9 cellular contexts compared by ENCODE assay signal in the genomic region with DNA sequence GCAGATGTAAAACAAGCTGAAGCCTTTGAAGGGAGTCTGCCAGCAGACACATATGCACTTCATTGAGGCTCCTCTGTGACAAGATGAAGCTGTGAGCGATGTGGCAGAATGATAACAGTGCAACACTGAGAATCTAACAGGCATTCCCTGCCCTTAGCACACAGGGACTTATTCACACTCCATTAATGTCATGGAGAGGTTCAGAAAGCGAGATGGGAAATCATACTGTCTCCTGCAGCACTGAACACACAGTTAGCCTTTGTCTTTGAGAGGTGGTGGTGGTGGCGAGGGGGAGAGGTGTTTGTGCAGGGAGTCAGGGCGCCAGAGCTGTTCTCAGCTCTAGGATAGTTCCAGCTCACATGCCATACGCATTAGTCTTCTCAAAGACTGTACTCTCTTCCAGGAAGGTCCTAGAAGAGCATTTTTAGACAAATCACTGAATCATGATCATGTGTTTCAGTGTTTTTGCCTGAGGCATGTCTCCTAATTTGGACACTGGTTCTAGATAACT.
DNase-seq lines count a peak whose midpoint lies in the region; FAIRE-seq lines count a peak whose summit lies in the region.
"Had no signal": no experiment of that assay in that cellular context is flagged by ENCODE, and none has a peak within 500 bp of the region (broad histone marks: within the 10 kb centered on the region; RNA-seq: fewer than 3 reads in every experiment).

No MANE protein-coding gene starts in this region.

- H3K9ac ChIP-seq in rectal smooth muscle tissue (ENCODE audit: low read length), result no peak overlapping the region

- H3K36me3 ChIP-seq in rectal smooth muscle tissue (ENCODE audit: control insufficient read depth, insufficient read depth, low read length), result peaks cover 6% of the 10 kb centered on the region

- no peaks in the 10 kb centered on the region for H3K27me3 ChIP-seq in rectal smooth muscle tissue (ENCODE audit: control insufficient read depth, insufficient read depth, low read length)

- FAIRE-seq in frontal cortex (lab: Jason Lieb, UNC), result no peak

- H3K4me3 ChIP-seq in rectal smooth muscle tissue (ENCODE audit: low read length), result no peak overlapping the region

- peaks cover 21% of the 10 kb centered on the region for H3K4me1 ChIP-seq in rectal smooth muscle tissue (ENCODE audit: control insufficient read depth, insufficient read depth, low read length)

- H3K27ac ChIP-seq in rectal smooth muscle tissue (ENCODE audit: low read depth, low read length), result peak overlapping the region; percentile 64

- peak; percentile 98 for DNase-seq in EH (ENCODE audit: low read depth)
- peak; percentile 12 for DNase-seq in T1000 (lab: John Stamatoyannopoulos, UW)
- DNase-seq in glomerular visceral epithelial cell (ENCODE audit: extremely low spot score), result peak; percentile 31
- DNase-seq in effector CD8-positive, alpha-beta T cell (lab: John Stamatoyannopoulos, UW), result no peak
- no peak for DNase-seq in hepatic stellate cell (ENCODE audit: low spot score)
- DNase-seq in activated CD4-positive, CD25-positive, alpha-beta regulatory T cell (lab: John Stamatoyannopoulos, UW), result no peak
- DNase-seq in frontal cortex (ENCODE audit: low spot score in 2 of 2), result no peak
- DNase-seq: activated CD4-positive, alpha-beta T cell treated with anti-CD3 and anti-CD28 coated beads, Interleukin-2, amount 50 U/mL, for 1 hour had no signal

Comparison
In these comparisons a context has a peak if more than half of its experiments do, and no peak if none do; other contexts are left out.
1. DNase-seq: peak in EH (single experiment), T1000 (single experiment) and glomerular visceral epithelial cell (single experiment); none in effector CD8-positive, alpha-beta T cell (single experiment), hepatic stellate cell (single experiment), activated CD4-positive, CD25-positive, alpha-beta regulatory T cell (0 of 4) and frontal cortex (0 of 2).